37 cellular contexts compared by ENCODE assay signal in the genomic region with DNA sequence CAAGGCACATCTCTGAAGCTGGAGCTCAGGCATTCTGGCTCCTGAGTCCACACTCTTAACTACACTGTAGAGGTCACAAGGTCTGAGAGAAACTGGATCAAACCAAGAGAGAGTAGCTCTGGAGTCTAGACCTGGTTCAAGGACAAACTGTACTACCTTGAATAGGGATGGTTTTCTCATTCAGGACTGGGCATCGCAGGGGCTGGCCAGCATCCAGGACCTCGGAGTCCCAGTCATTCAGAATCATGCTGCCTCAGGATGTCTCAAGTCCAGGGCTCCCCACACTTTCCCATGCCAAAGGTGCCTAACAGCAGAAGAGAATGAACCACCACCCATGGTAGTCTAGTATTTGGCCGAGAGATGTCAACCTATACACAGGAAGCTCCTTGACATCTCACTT. TPM values are rescaled to one million over a fixed set of nuclear protein-coding genes. Genes with fewer than 3 reads are reported as not detected.
"Had no signal": no experiment of that assay in that cellular context is flagged by ENCODE, and none has a peak within 500 bp of the region (broad histone marks: within the 10 kb centered on the region; RNA-seq: fewer than 3 reads in every experiment).

No MANE protein-coding gene starts in this region.

- H3K27ac ChIP-seq: KMS-11 had no signal

- H3K9me3 ChIP-seq: MG63 had no signal

- H3K4me3 ChIP-seq: MG63 had no signal

- DNase-seq: Karpas-422, Kasumi-1, MG63, MM.1S, MV-4-11, NCI-H1048, NCI-H1092, NCI-H1092 treated with DMSO at 0.1 percent for 48 hours, NCI-H1105, NCI-H1105 treated with DMSO at 0.1 percent for 48 hours, NCI-H1417, NCI-H1417 treated with DMSO at 0.1 percent for 48 hours, NCI-H1436, NCI-H1436 treated with DMSO at 0.1 percent for 48 hours, NCI-H146, NCI-H1694, NCI-H1694 treated with DMSO at 0.1 percent for 48 hours, NCI-H187, NCI-H187 treated with DMSO at 0.1 percent for 48 hours, NCI-H1930, NCI-H2029, NCI-H2029 treated with DMSO at 0.1 percent for 48 hours, NCI-H2081, NCI-H2081 treated with DMSO at 0.1 percent for 48 hours, NCI-H2107, NCI-H2171, NCI-H2171 treated with DMSO at 0.1 percent for 48 hours, NCI-H2227 treated with DMSO at 0.1 percent for 48 hours, NCI-H226, NCI-H345, NCI-H446, NCI-H446 treated with DMSO at 0.1 percent for 48 hours, NCI-H510A had no signal

- H3K27me3 ChIP-seq: MG63 had no signal

- H3K36me3 ChIP-seq: MG63 had no signal

RNA-seq across cellular contexts. Expression of gene PLEKHD1, which starts 13.1 kb away (rescaled TPM):
- total RNA-seq: M059J, MCF 10A, NCI-H460 had no signal
